ENCODE assay signal across 2 cellular contexts in genomic region chr20:57650756-57651483, GRCh38.
TF ChIP-seq lines count a peak whose summit lies in the region.

No MANE protein-coding gene starts in this region.

TF ChIP-seq in SK-N-SH, 30 proteins besides CTCF, POLR2A, EP300 and RAD21 (continued from another document):
- TF ChIP-seq USF1 (IDR thresholded peaks at IDR 0.05; ENCODE audit: borderline replicate concordance, low read depth) (no peak), NFIC (IDR thresholded peaks at IDR 0.05; ENCODE audit: borderline replicate concordance) (no peak), RCOR1 (IDR thresholded peaks at IDR 0.05; ENCODE audit: low read length) (no peak), POLR2AphosphoS5 (IDR thresholded peaks at IDR 0.05; ENCODE audit: low read depth, low read length) (no peak), PBX3 (IDR thresholded peaks at IDR 0.05) (no peak), ELF1 (IDR thresholded peaks at IDR 0.05) (no peak), ZBTB33 (IDR thresholded peaks at IDR 0.05; ENCODE audit: borderline replicate concordance, low read depth) (no peak)

TF ChIP-seq in SK-N-SH treated with all-trans-retinoic acid at 6 μM for 48 hours, 23 proteins besides CTCF, POLR2A, EP300 and RAD21 (continued from another document):
- TF ChIP-seq CREB5 (CRISPR knock-in tag; IDR thresholded peaks at IDR 0.05; ENCODE audit: low read depth) (no peak), POU6F1 (CRISPR knock-in tag; IDR thresholded peaks at IDR 0.05; ENCODE audit: borderline replicate concordance, low read depth) (no peak), ESRRG (CRISPR knock-in tag; IDR thresholded peaks at IDR 0.05) (no peak), ISL1 (CRISPR knock-in tag; IDR thresholded peaks at IDR 0.05) (no peak), CSRNP3 (CRISPR knock-in tag; IDR thresholded peaks at IDR 0.05) (no peak), ZFP30 (CRISPR knock-in tag; IDR thresholded peaks at IDR 0.05) (no peak), SNAI2 (CRISPR knock-in tag; IDR thresholded peaks at IDR 0.05) (no peak), TCF4 (CRISPR knock-in tag; IDR thresholded peaks at IDR 0.05; ENCODE audit: borderline replicate concordance) (no peak)
